9 cellular contexts compared by ENCODE assay signal in genomic region chr18:8603663-8604520, GRCh38. TPM values are rescaled to one million over a fixed set of nuclear protein-coding genes. Genes with fewer than 3 reads are reported as not detected.
DNase-seq lines count a peak whose midpoint lies in the region; ATAC-seq and TF ChIP-seq lines count a peak whose summit lies in the region.
"Had no signal": no experiment of that assay in that cellular context is flagged by ENCODE, and none has a peak within 500 bp of the region (broad histone marks: within the 10 kb centered on the region; RNA-seq: fewer than 3 reads in every experiment).

No MANE protein-coding gene starts in this region.

- no peak overlapping the region for H3K4me3 ChIP-seq in CD8-positive, alpha-beta memory T cell (ENCODE audit: low read length)
- H3K4me3 ChIP-seq in SJSA1: peak overlapping the region; percentile 19

- peaks cover 6 to 34% of the 10 kb centered on the region in 2 donors for H3K27me3 Mint-ChIP-seq in CD8-positive, alpha-beta memory T cell
- peaks cover 26% of the 10 kb centered on the region for H3K27me3 Mint-ChIP-seq in mesothelial cell of epicardium (ENCODE audit: low read depth)

- H3K4me1 Mint-ChIP-seq in CD8-positive, alpha-beta memory T cell: peaks cover 14 to 31% (median 20%) of the 10 kb centered on the region in 3 donors
- peaks cover 13% of the 10 kb centered on the region for H3K4me1 Mint-ChIP-seq in mesothelial cell of epicardium

- no peaks in the 10 kb centered on the region for H3K9me3 ChIP-seq in CD8-positive, alpha-beta memory T cell (ENCODE audit: low read length)
- no peaks in the 10 kb centered on the region for H3K9me3 ChIP-seq in SJSA1 (replicated peaks)

- peaks cover 3% of the 10 kb centered on the region for H3K27me3 ChIP-seq in CD8-positive, alpha-beta memory T cell (ENCODE audit: insufficient read depth, low read length, poor library complexity, severe bottlenecking)
- H3K27me3 ChIP-seq in SJSA1 (replicated peaks): no peaks in the 10 kb centered on the region

- POLR2A ChIA-PET in CD8-positive, alpha-beta memory T cell (lab: Charles Lee): no interaction called here

- CTCF ChIA-PET in CD8-positive, alpha-beta memory T cell (lab: Charles Lee): no interaction called here

- DNase-seq in CD8-positive, alpha-beta memory T cell: no peak
- DNase-seq in SJSA1 (ENCODE audit: low read depth in 1 of 2, low spot score in 2 of 2): peak in 1 of 2 experiments; percentile 27
- DNase-seq in mesothelial cell of epicardium (ENCODE audit: low spot score in 2 of 2, unreplicated experiment in 2 of 2): no peak
- DNase-seq in germinal center (ENCODE audit: low spot score): no peak
- no peak for DNase-seq in middle frontal gyrus (ENCODE audit: extremely low spot score, low spot score)
- DNase-seq: substantia nigra had no signal

- ATAC-seq in GM19395 (IDR thresholded peaks at IDR 0.05; ENCODE audit: unreplicated experiment) (peak; percentile 22), GM19023 (IDR thresholded peaks at IDR 0.05; ENCODE audit: unreplicated experiment) (no peak), GM18870 (IDR thresholded peaks at IDR 0.05; ENCODE audit: unreplicated experiment) (no peak)

- H3K27ac Mint-ChIP-seq in CD8-positive, alpha-beta memory T cell: peak overlapping the region in 1 of 8 donors; percentile 29
- H3K27ac Mint-ChIP-seq in mesothelial cell of epicardium: peak overlapping the region; percentile 27

- H3K4me3 Mint-ChIP-seq in CD8-positive, alpha-beta memory T cell: peak overlapping the region in 6 of 7 donors; percentile 26 to 72 (median 57)
- no peak overlapping the region for H3K4me3 Mint-ChIP-seq in mesothelial cell of epicardium

- peaks cover 0 to 2% (median 0%) of the 10 kb centered on the region in 3 donors for H3K36me3 Mint-ChIP-seq in CD8-positive, alpha-beta memory T cell
- no peaks in the 10 kb centered on the region for H3K36me3 Mint-ChIP-seq in mesothelial cell of epicardium

- no peaks in the 10 kb centered on the region for H3K9me3 Mint-ChIP-seq in CD8-positive, alpha-beta memory T cell
- no peaks in the 10 kb centered on the region for H3K9me3 Mint-ChIP-seq in mesothelial cell of epicardium

- H3K4me1 ChIP-seq in CD8-positive, alpha-beta memory T cell (ENCODE audit: insufficient read depth, low read length): no peaks in the 10 kb centered on the region
- peaks cover 15% of the 10 kb centered on the region for H3K4me1 ChIP-seq in SJSA1 (replicated peaks)

- H3K36me3 ChIP-seq in CD8-positive, alpha-beta memory T cell (ENCODE audit: insufficient read depth, low read length): no peaks in the 10 kb centered on the region
- no peaks in the 10 kb centered on the region for H3K36me3 ChIP-seq in SJSA1

- no peak for TF ChIP-seq CTCF in mesothelial cell of epicardium (IDR thresholded peaks at IDR 0.05; ENCODE audit: unreplicated experiment)

- H3K27ac ChIP-seq in CD8-positive, alpha-beta memory T cell (ENCODE audit: low read depth, low read length): no peak overlapping the region
- no peak overlapping the region for H3K27ac ChIP-seq in SJSA1

RNA-seq across cellular contexts. Expression of gene RAB12, which starts 5.3 kb away (rescaled TPM):
- total RNA-seq in CD8-positive, alpha-beta memory T cell: 10 to 100 TPM; 15.0 to 15.3 TPM
- polyA plus RNA-seq in CD8-positive, alpha-beta memory T cell: 0.24 TPM
- total RNA-seq in SJSA1 (2014; rRNA removed; shearing (Covaris generic)): 83.0 and 93.1 TPM in 2 replicates
- 31.7 to 33.2 TPM (median 33.0 TPM) in 3 replicates for total RNA-seq in mesothelial cell of epicardium
